14 cellular contexts compared by ENCODE assay signal in the genomic region with DNA sequence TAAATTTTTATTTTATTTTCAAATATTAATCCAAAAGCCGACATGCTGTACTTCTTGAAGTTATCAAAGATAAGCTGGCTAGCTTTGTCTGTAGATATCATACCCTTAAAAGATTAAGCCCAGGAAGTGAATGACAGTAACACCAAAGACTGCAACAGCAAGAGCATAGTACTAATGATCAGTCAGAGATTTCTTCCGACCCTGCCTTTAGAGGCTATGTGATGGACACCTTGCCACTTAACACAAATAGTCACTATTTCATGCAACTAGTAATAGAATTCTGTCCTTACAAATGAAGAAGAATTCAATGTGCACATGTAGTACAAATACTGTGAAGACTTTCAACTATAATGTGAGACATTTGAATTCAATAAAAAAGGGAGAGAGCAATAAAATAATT. TPM values are rescaled to one million over a fixed set of nuclear protein-coding genes. Genes with fewer than 3 reads are reported as not detected.
A peak's percentile ranks its signal among the peaks of the same experiment; 100 is the strongest.
DNase-seq lines count a peak whose midpoint lies in the region; ATAC-seq and TF ChIP-seq lines count a peak whose summit lies in the region.
"Had no signal": no experiment of that assay in that cellular context is flagged by ENCODE, and none has a peak within 500 bp of the region (broad histone marks: within the 10 kb centered on the region; RNA-seq: fewer than 3 reads in every experiment).

No MANE protein-coding gene starts in this region.

- TF ChIP-seq CTCF in IMR-90 (conservative IDR thresholded peaks at IDR 0.05; ENCODE audit: low read depth, low read length) (no peak), ascending aorta (IDR thresholded peaks at IDR 0.05) (no peak), tibial nerve (IDR thresholded peaks at IDR 0.05) (no peak)

- H3K18ac ChIP-seq in IMR-90 (ENCODE audit: low read depth, low read length), result peak overlapping the region; percentile 58; the same call in 1 of the 2 replicates

- H4K20me1 ChIP-seq in IMR-90 (ENCODE audit: insufficient read depth, low read length), result no peaks in the 10 kb centered on the region

- peaks cover 24 to 33% of the 10 kb centered on the region in 2 donors for H3K36me3 Mint-ChIP-seq in CD4-positive, alpha-beta memory T cell
- H3K36me3 Mint-ChIP-seq: WTC11 had no signal

- no peak for DNase-seq in CD4-positive, alpha-beta memory T cell
- DNase-seq in IMR-90 (no peak), ascending aorta (ENCODE audit: low spot score in 2 of 2) (no peak), tibial nerve (ENCODE audit: low spot score in 2 of 2) (no peak)
- DNase-seq: activated effector memory CD4-positive, alpha-beta T cell treated with Interleukin-2 at 50 U/mL for 16 hours; central memory CD4-positive, alpha-beta T cell; NCI-H1436 treated with DMSO at 0.1 percent for 48 hours; NCI-H345; stimulated activated CD8-positive, alpha-beta memory T cell treated with anti-CD3 and anti-CD28 coated beads, Interleukin-4, amount 100 ng/mL, for 48 hours had no signal

- peak overlapping the region; percentile 27 for H3K27ac ChIP-seq in CD4-positive, alpha-beta memory T cell (ENCODE audit: low read depth, low read length)
- H3K27ac ChIP-seq in IMR-90 (ENCODE audit: insufficient read depth, low read length) (no peak overlapping the region), ascending aorta (peak overlapping the region; percentile 82 to 99), rectal smooth muscle tissue (ENCODE audit: low read depth, low read length) (peak overlapping the region; percentile 11), tibial nerve (peak overlapping the region in 1 of 4 donors; percentile 44)
- H3K27ac ChIP-seq: KMS-11 had no signal

- no peak overlapping the region for H3K23ac ChIP-seq in IMR-90 (ENCODE audit: low read depth, low read length)

- peak overlapping the region; percentile 40; the same call in 1 of the 2 replicates for H2AK5ac ChIP-seq in IMR-90 (ENCODE audit: low read depth, low read length)

- 0 out of 2 replicates have a peak overlapping the region, but pooled peaks have one; percentile 54 for H3K14ac ChIP-seq in IMR-90 (replicated peaks; ENCODE audit: low read depth, low read length)

- intact Hi-C loops in CD4-positive, alpha-beta memory T cell (cut with micrococcal nuclease), result loop anchor here (1.0 kb wide), 1 partner anchor 9 kb away; the partner anchor contains the start of gene MBNL1
- intact Hi-C loops in IMR-90 (cut with micrococcal nuclease), result no loop called here
- intact Hi-C loops in ascending aorta (cut with DNase I), result no loop called here

- ATAC-seq in IMR-90 (ENCODE audit: low read depth) (no peak), GM18511 (IDR thresholded peaks at IDR 0.05; ENCODE audit: unreplicated experiment) (no peak), GM21528 (IDR thresholded peaks at IDR 0.05; ENCODE audit: low FRiP score, unreplicated experiment) (no peak)
- ATAC-seq: WTC11 had no signal

- H3K9ac ChIP-seq in IMR-90 (ENCODE audit: low read depth, low read length) (no peak overlapping the region), rectal smooth muscle tissue (ENCODE audit: low read length) (no peak overlapping the region)
- H3K9ac ChIP-seq: KMS-11 had no signal

- TF ChIP-seq RAD21 in IMR-90 (IDR thresholded peaks at IDR 0.05; ENCODE audit: low read length), result no peak

- no peaks in the 10 kb centered on the region for H3K9me3 ChIP-seq in CD4-positive, alpha-beta memory T cell (ENCODE audit: control insufficient read depth in 1 of 2, low read length in 2 of 2)
- H3K9me3 ChIP-seq in IMR-90 (ENCODE audit: control insufficient read depth, insufficient read depth, low read length) (no peaks in the 10 kb centered on the region), ascending aorta (no peaks in the 10 kb centered on the region), tibial nerve (no peaks in the 10 kb centered on the region)

- peak overlapping the region; percentile 41; the same call in 1 of the 2 replicates for H2BK20ac ChIP-seq in IMR-90 (ENCODE audit: low read depth, low read length)

- H3K56ac ChIP-seq in IMR-90 (ENCODE audit: extremely low read depth, insufficient read depth, low read length), result no peak overlapping the region

- H3K9me3 Mint-ChIP-seq in CD4-positive, alpha-beta memory T cell, result no peaks in the 10 kb centered on the region
- H3K9me3 Mint-ChIP-seq: WTC11 had no signal

- CTCF ChIA-PET in CD4-positive, alpha-beta memory T cell (lab: Charles Lee; ENCODE audit: partially characterized antibody), result interaction anchor here (1.2 to 5.0 kb wide), 4 partner anchors 9 to 60 kb away, joined by 3 to 49 read pairs (median 16); partner anchors contain the start of gene MBNL1
- CTCF ChIA-PET in IMR-90 (lab: Yijun Ruan, JAX), result no interaction called here

- no peak overlapping the region for H3K4ac ChIP-seq in IMR-90 (ENCODE audit: low read depth, low read length)

- WGBS in IMR-90 (ENCODE audit: extremely low coverage in 2 of 2, insufficient read length in 1 of 2), 2 experiments, result no CpG with 5 or more reads among the region's 2 CpGs
- 68 to 74% methylated on average over 2 of the region's 2 CpGs for WGBS in tibial nerve, 2 donors

- peak overlapping the region; percentile 64 to 95 (median 81) for H3K27ac Mint-ChIP-seq in CD4-positive, alpha-beta memory T cell
- H3K27ac Mint-ChIP-seq: WTC11 had no signal

- H4K91ac ChIP-seq in IMR-90 (ENCODE audit: insufficient read depth, low read depth, low read length), result no peak overlapping the region

- TF ChIP-seq POLR2A in IMR-90 (IDR thresholded peaks at IDR 0.05; ENCODE audit: low read depth, low read length), result no peak
- TF ChIP-seq POLR2A in tibial nerve (IDR thresholded peaks at IDR 0.05), result no peak

- no peaks in the 10 kb centered on the region for H3K27me3 ChIP-seq in CD4-positive, alpha-beta memory T cell (ENCODE audit: insufficient read depth, low read length)
- no peaks in the 10 kb centered on the region for H3K27me3 ChIP-seq in IMR-90 (ENCODE audit: control insufficient read depth, insufficient read depth, low read length)
- H3K27me3 ChIP-seq in ascending aorta, result no peaks in the 10 kb centered on the region
- H3K27me3 ChIP-seq in rectal smooth muscle tissue (ENCODE audit: control insufficient read depth, insufficient read depth, low read length), result no peaks in the 10 kb centered on the region
- no peaks in the 10 kb centered on the region for H3K27me3 ChIP-seq in tibial nerve

- peak overlapping the region; percentile 16; the same call in 1 of the 2 replicates for H2BK120ac ChIP-seq in IMR-90 (ENCODE audit: low read depth, low read length)

- H3K79me1 ChIP-seq in IMR-90 (ENCODE audit: low read depth in 1 of 2, low read length in 2 of 2), result no peaks in the 10 kb centered on the region; a peak in 1 of 4 replicates

- no peak for TF ChIP-seq EP300 in tibial nerve (IDR thresholded peaks at IDR 0.05)

- H3K4me1 ChIP-seq in CD4-positive, alpha-beta memory T cell (ENCODE audit: insufficient read depth, low read length), result peaks cover 96% of the 10 kb centered on the region
- H3K4me1 ChIP-seq in IMR-90 (ENCODE audit: control insufficient read depth, insufficient read depth, low read length) (peaks cover 10% of the 10 kb centered on the region; the same call in 1 of the 2 replicates), ascending aorta (peaks cover 3 to 35% of the 10 kb centered on the region in 2 donors), rectal smooth muscle tissue (ENCODE audit: control insufficient read depth, insufficient read depth, low read length) (peaks cover 19% of the 10 kb centered on the region), tibial nerve (peaks cover 0 to 20% (median 11%) of the 10 kb centered on the region in 4 donors)

- H3K4me2 ChIP-seq in IMR-90 (ENCODE audit: low read depth, low read length), result no peak overlapping the region
- H3K4me2 ChIP-seq: KMS-11 had no signal

- no TSS peak for BruUV-seq in IMR-90 (replicated peaks; lab: Mats Ljungman, UMichigan)

- H2AK9ac ChIP-seq in IMR-90 (replicated peaks; ENCODE audit: low read depth, low read length, poor library complexity), result no peak overlapping the region

- no peaks in the 10 kb centered on the region for H3K27me3 Mint-ChIP-seq in CD4-positive, alpha-beta memory T cell

- no peak overlapping the region for H3K4me3 ChIP-seq in CD4-positive, alpha-beta memory T cell (ENCODE audit: low read length in 2 of 2)
- H3K4me3 ChIP-seq in IMR-90 (ENCODE audit: insufficient read depth, low read depth, low read length) (no peak overlapping the region), ascending aorta (no peak overlapping the region), rectal smooth muscle tissue (ENCODE audit: low read length) (no peak overlapping the region), tibial nerve (no peak overlapping the region)

- peak overlapping the region in 7 of 8 donors; percentile 22 to 83 (median 75) for H3K4me3 Mint-ChIP-seq in CD4-positive, alpha-beta memory T cell
- H3K4me3 Mint-ChIP-seq: WTC11 had no signal

- no peak overlapping the region for H2BK15ac ChIP-seq in IMR-90 (ENCODE audit: low read depth, low read length)

- dilution Hi-C loops in IMR-90 (cut with HindIII; ENCODE audit: low sequenced_read_pairs, unreplicated experiment), result no loop called here

- no peak overlapping the region for H4K5ac ChIP-seq in IMR-90 (ENCODE audit: low read depth, low read length)

- no peaks in the 10 kb centered on the region for H3K9me1 ChIP-seq in IMR-90 (ENCODE audit: insufficient read depth, low read length)

- H3K4me1 Mint-ChIP-seq in CD4-positive, alpha-beta memory T cell, result peaks cover 79 to 92% (median 85%) of the 10 kb centered on the region in 4 donors
- H3K4me1 Mint-ChIP-seq: WTC11 had no signal

- POLR2A ChIA-PET in CD4-positive, alpha-beta memory T cell (lab: Charles Lee; ENCODE audit: partially characterized antibody), result interaction anchor here (0.7 to 11.0 kb wide), 12 partner anchors 7 to 185 kb away, joined by 3 to 306 read pairs (median 8); partner anchors contain the start of gene MBNL1
- POLR2A ChIA-PET in IMR-90 (lab: Charles Lee; ENCODE audit: unreplicated experiment), result no interaction called here

- H2BK5ac ChIP-seq in IMR-90 (ENCODE audit: low read depth, low read length, poor library complexity, severe bottlenecking), result peak overlapping the region; percentile 44

- H2AFZ ChIP-seq in IMR-90 (replicated peaks; ENCODE audit: low read length, poor library complexity), result no peak overlapping the region

- in situ Hi-C loops in IMR-90 (cut with MboI; ENCODE audit: low sequenced_read_pairs), result no loop called here

- H3K36me3 ChIP-seq in CD4-positive, alpha-beta memory T cell (ENCODE audit: insufficient read depth, low read length), result no peaks in the 10 kb centered on the region
- H3K36me3 ChIP-seq in IMR-90 (ENCODE audit: control insufficient read depth, insufficient read depth, low read length), result no peaks in the 10 kb centered on the region
- no peaks in the 10 kb centered on the region for H3K36me3 ChIP-seq in ascending aorta
- no peaks in the 10 kb centered on the region for H3K36me3 ChIP-seq in rectal smooth muscle tissue (ENCODE audit: control insufficient read depth, insufficient read depth, low read length)
- no peaks in the 10 kb centered on the region for H3K36me3 ChIP-seq in tibial nerve

- 0 out of 4 replicates have a peak overlapping the region, but pooled peaks of 1 of the 2 experiments have one; percentile 34 for H4K8ac ChIP-seq in IMR-90 (ENCODE audit: low read depth in 2 of 2, low read length in 2 of 2)

RNA-seq across cellular contexts. Expression of gene MBNL1, which starts 9.2 kb away (rescaled TPM):
- total RNA-seq in CD4-positive, alpha-beta memory T cell, result 100 to 1,000 TPM; 420 to 430 TPM
- polyA plus RNA-seq in CD4-positive, alpha-beta memory T cell, result 100 to 1,000 TPM; 289 to 302 TPM
- total RNA-seq in IMR-90 (2012; rRNA removed) (515 and 664 TPM in 2 replicates), ascending aorta (350 TPM), tibial nerve (100 to 1,000 TPM; 353 to 653 (median 495) TPM)
- 127 and 129 TPM in 2 replicates for polyA plus RNA-seq in IMR-90 (2012; rRNA removed)
- 41.6 and 47.4 TPM in 2 replicates for polyA plus RNA-seq in IMR-90 (2012; cell fraction: cytosol; rRNA removed)
- polyA plus RNA-seq in IMR-90 (2012; cell fraction: nucleus; rRNA removed; ENCODE audit: low replicate concordance), result 48.0 and 82.1 TPM in 2 replicates
